ENCODE assay signal across 10 cellular contexts in genomic region chr10:48670978-48671913, GRCh38.
DNase-seq lines count a peak whose midpoint lies in the region; ATAC-seq lines count a peak whose summit lies in the region.
"Had no signal": no experiment of that assay in that cellular context is flagged by ENCODE, and none has a peak within 500 bp of the region (broad histone marks: within the 10 kb centered on the region; RNA-seq: fewer than 3 reads in every experiment).

No MANE protein-coding gene starts in this region.

- peak overlapping the region; percentile 10 to 64 (median 40); a peak in 16 of 20 replicates for H3K4me3 ChIP-seq in BLaER1 treated with 17β-estradiol and CSF1 and Interleukin-3, amounts not matched to agents 10 nM and 100 nM

- ATAC-seq in GM19324 (IDR thresholded peaks at IDR 0.05; ENCODE audit: low FRiP score, unreplicated experiment), result peak; percentile 66
- peak; percentile 54 for ATAC-seq in HG03066 (IDR thresholded peaks at IDR 0.05; ENCODE audit: low read depth, unreplicated experiment)
- ATAC-seq: PC-3 had no signal

- peak overlapping the region; percentile 51 to 86 (median 74); a peak in 21 of 22 replicates for H3K9ac ChIP-seq in BLaER1 treated with 17β-estradiol and CSF1 and Interleukin-3, amounts not matched to agents 10 nM and 100 nM

- peaks cover 0 to 7% (median 0%) of the 10 kb centered on the region in 11 experiments; a peak in 2 of 22 replicates for H3K27me3 ChIP-seq in BLaER1 treated with 17β-estradiol and CSF1 and Interleukin-3, amounts not matched to agents 10 nM and 100 nM

- peaks cover 41 to 71% (median 63%) of the 10 kb centered on the region in 10 experiments for H3K4me1 ChIP-seq in BLaER1 treated with 17β-estradiol and CSF1 and Interleukin-3, amounts not matched to agents 10 nM and 100 nM

- peak overlapping the region; percentile 9 to 96 (median 81); a peak in 21 of 22 replicates for H3K27ac ChIP-seq in BLaER1 treated with 17β-estradiol and CSF1 and Interleukin-3, amounts not matched to agents 10 nM and 100 nM
- H3K27ac ChIP-seq: C4-2B had no signal

- DNase-seq in ecto neural progenitor cell (ENCODE audit: low spot score) (peak; percentile 82), inferior parietal cortex (ENCODE audit: extremely low spot score) (no peak), NCI-H524 treated with DMSO at 0.1 percent for 48 hours (lab: John Stamatoyannopoulos, UW) (no peak), T-helper 9 cell (no peak), NCI-H82 treated with DMSO at 0.1 percent for 48 hours (lab: John Stamatoyannopoulos, UW; ENCODE audit: unreplicated experiment) (no peak)
- DNase-seq: PC-3 had no signal

- peak overlapping the region; percentile 76 to 95 (median 88) for H3K4me2 ChIP-seq in BLaER1 treated with 17β-estradiol and CSF1 and Interleukin-3, amounts not matched to agents 10 nM and 100 nM

- H4K20me1 ChIP-seq in BLaER1 treated with 17β-estradiol and CSF1 and Interleukin-3, amounts not matched to agents 10 nM and 100 nM, result no peaks in the 10 kb centered on the region

- H3K36me3 ChIP-seq in BLaER1 treated with 17β-estradiol and CSF1 and Interleukin-3, amounts not matched to agents 10 nM and 100 nM, result no peaks in the 10 kb centered on the region

- peaks cover 0 to 7% (median under 1%) of the 10 kb centered on the region in 11 experiments; a peak in 8 of 22 replicates for H3K9me3 ChIP-seq in BLaER1 treated with 17β-estradiol and CSF1 and Interleukin-3, amounts not matched to agents 10 nM and 100 nM (replicated peaks in 1 of 11)
